14 cellular contexts compared by ENCODE assay signal in genomic region chr7:45586748-45587520, GRCh38. TPM values are rescaled to one million over a fixed set of nuclear protein-coding genes. Genes with fewer than 3 reads are reported as not detected.
"Had no signal": no experiment of that assay in that cellular context is flagged by ENCODE, and none has a peak within 500 bp of the region (broad histone marks: within the 10 kb centered on the region; RNA-seq: fewer than 3 reads in every experiment).

No MANE protein-coding gene starts in this region.

- DNase-seq: cerebellar nuclear complex; dermis blood vessel endothelial cell; foreskin melanocyte; hippocampal formation; kidney glomerular epithelial cell; mammary epithelial cell; stimulated activated CD4-positive, alpha-beta T cell treated with anti-CD3 and anti-CD28 coated beads, Interleukin-4, amount 100 ng/mL, for 1 hour; stimulated activated CD8-positive, alpha-beta memory T cell treated with anti-CD3 and anti-CD28 coated beads, Interleukin-4, amount 100 ng/mL, for 48 hours; trophoblast cell had no signal

- FAIRE-seq: colon had no signal

- H3K27ac ChIP-seq: heart left ventricle, neutrophil had no signal

- H3K36me3 ChIP-seq: heart left ventricle, neutrophil had no signal

- H3K4me3 ChIP-seq: heart left ventricle, smooth muscle cell had no signal

- H3K9me3 ChIP-seq: heart left ventricle, neutrophil had no signal

- ATAC-seq: heart left ventricle; stimulated activated effector memory CD8-positive, alpha-beta T cell treated with anti-CD3 and anti-CD28 coated beads, Interleukin-12 subunit alpha, Interleukin-12 subunit beta, amount 100 ng/mL, for 72 hours had no signal

RNA-seq across cellular contexts. Expression of gene ADCY1, which starts 12.8 kb away (rescaled TPM):
- polyA plus RNA-seq: smooth muscle cell had no signal
